In the genomic region with DNA sequence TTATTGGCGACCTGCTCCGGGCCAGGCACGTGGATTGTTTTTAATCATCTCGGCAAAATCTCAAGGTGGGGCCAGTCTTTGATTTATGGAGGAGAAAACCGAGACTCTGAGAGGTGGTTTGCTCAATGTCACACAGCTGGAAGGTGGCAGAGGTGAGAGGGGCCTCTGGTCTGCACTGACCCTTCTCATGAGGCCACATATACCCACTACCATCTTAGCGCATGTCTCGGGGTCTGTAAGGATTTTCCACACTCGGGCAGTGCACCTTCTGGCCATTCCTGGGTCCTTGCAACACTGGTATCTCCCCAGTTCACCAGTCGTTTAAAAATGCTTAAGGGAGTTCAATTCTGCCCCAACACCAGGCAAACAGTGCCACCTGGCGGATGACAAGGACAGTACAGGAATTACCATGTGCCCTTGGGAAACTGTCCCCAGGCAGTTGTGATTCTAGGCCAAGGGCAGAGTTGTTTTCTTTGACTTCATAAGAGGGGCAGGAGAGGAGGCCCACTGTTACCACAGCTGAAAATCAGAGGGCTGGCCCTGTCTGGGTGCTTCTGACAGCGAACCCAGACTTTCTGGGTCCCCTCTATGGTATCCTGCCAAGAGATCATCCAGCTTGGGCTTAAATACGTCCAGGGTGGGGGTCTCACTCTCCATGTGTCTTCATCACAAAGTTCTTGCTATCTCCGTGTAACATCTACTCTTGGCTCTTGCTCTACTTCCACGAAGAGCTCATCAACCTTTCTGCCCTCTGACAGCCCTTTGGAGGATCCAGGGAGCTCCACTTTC, we compare ENCODE assay signal across 8 cellular contexts. TPM values are rescaled to one million over a fixed set of nuclear protein-coding genes. Genes with fewer than 3 reads are reported as not detected.
DNase-seq lines count a peak whose midpoint lies in the region; ATAC-seq and TF ChIP-seq lines count a peak whose summit lies in the region.

No MANE protein-coding gene starts in this region.

- intact Hi-C loops in OCI-LY7 (cut with micrococcal nuclease; ENCODE audit: unreplicated experiment) (loop anchor here (1.0 kb wide), 2 partner anchors 146 to 286 kb away; partner anchors contain the start of gene RASD1), esophagus muscularis mucosa (cut with DNase I) (loop anchor here (1.0 to 5.0 kb wide), 2 partner anchors 140 to 287 kb away; no protein-coding TSS in a partner anchor)

- no peaks in the 10 kb centered on the region for H3K9me2 ChIP-seq in OCI-LY7 (ENCODE audit: insufficient read depth, low read length)

- TF ChIP-seq EP300 in esophagus muscularis mucosa (IDR thresholded peaks at IDR 0.05), result no peak

- H3K4me1 ChIP-seq in OCI-LY7 (ENCODE audit: insufficient read depth, low read length, poor library complexity, severe bottlenecking) (no peaks in the 10 kb centered on the region), esophagus muscularis mucosa (peaks cover 0 to 6% (median 0%) of the 10 kb centered on the region in 4 donors)

- no peak overlapping the region for H3K4me3 Mint-ChIP-seq in naive B cell

- H4K20me1 ChIP-seq in OCI-LY7 (ENCODE audit: insufficient read depth, low read length), result no peaks in the 10 kb centered on the region

- no peak for TF ChIP-seq POLR2A in esophagus muscularis mucosa (IDR thresholded peaks at IDR 0.05; ENCODE audit: low read depth)

- no peak overlapping the region for H3K27ac Mint-ChIP-seq in naive B cell

- ATAC-seq in naive B cell (ENCODE audit: low read depth in 2 of 2) (peak; percentile 68 to 81), GM21529 (IDR thresholded peaks at IDR 0.05; ENCODE audit: unreplicated experiment) (no peak)

- H3K9me3 ChIP-seq in OCI-LY7 (ENCODE audit: low read length) (no peaks in the 10 kb centered on the region), esophagus muscularis mucosa (peaks cover 0 to 7% (median 0%) of the 10 kb centered on the region in 4 donors)

- H3K4me3 ChIP-seq in OCI-LY7 (ENCODE audit: low read depth, low read length, poor library complexity, severe bottlenecking) (no peak overlapping the region), esophagus muscularis mucosa (no peak overlapping the region)

- BruUV-seq in OCI-LY7 (replicated peaks; lab: Mats Ljungman, UMichigan), result no TSS peak

- H3K4me1 Mint-ChIP-seq in naive B cell, result peaks cover 0 to 1% (median 0%) of the 10 kb centered on the region in 3 donors

- no peak overlapping the region for H3K4me2 ChIP-seq in OCI-LY7 (ENCODE audit: low read length)

- POLR2A ChIA-PET in OCI-LY7 (lab: Charles Lee), result interaction anchor here (0.5 kb wide), 1 partner anchor 722 kb away, joined by 4 read pairs; no protein-coding TSS in a partner anchor

- TF ChIP-seq CTCF in OCI-LY7 (conservative IDR thresholded peaks at IDR 0.05; ENCODE audit: low read length) (peak; percentile 96), esophagus muscularis mucosa (IDR thresholded peaks at IDR 0.05) (peak; percentile 88 to 95 (median 90))

- H3K36me3 Mint-ChIP-seq in naive B cell, result no peaks in the 10 kb centered on the region

- in situ Hi-C loops in KBM-7 (cut with MboI; ENCODE audit: low pct_unique_long_range_greater_than_20kb, low sequenced_read_pairs), result loop anchor here (25.0 kb wide), 1 partner anchor 280 kb away; no protein-coding TSS in a partner anchor

- peaks cover 0 to 12% (median 0%) of the 10 kb centered on the region in 4 donors for H3K27me3 ChIP-seq in esophagus muscularis mucosa

- H3K36me3 ChIP-seq in OCI-LY7 (ENCODE audit: insufficient read depth, low read length) (no peaks in the 10 kb centered on the region), esophagus muscularis mucosa (no peaks in the 10 kb centered on the region)

- peaks cover 0 to 5% (median 0%) of the 10 kb centered on the region in 7 donors for H3K9me3 Mint-ChIP-seq in naive B cell

- H3K27ac ChIP-seq in OCI-LY7 (ENCODE audit: low read depth, low read length, poor library complexity, severe bottlenecking), result no peak overlapping the region
- no peak overlapping the region for H3K27ac ChIP-seq in esophagus muscularis mucosa (replicated peaks in 1 of 4)

- DNase-seq in D341Med (ENCODE audit: low spot score) (peak; percentile 68), KBM-7 (peak; percentile 75), OCI-LY7 (ENCODE audit: low spot score) (peak; percentile 82), activated T-cell treated with anti-CD3 and anti-CD28 coated beads for 1 hour (ENCODE audit: low read depth) (peak; percentile 85), esophagus muscularis mucosa (ENCODE audit: extremely low spot score) (peak; percentile 93), naive B cell (peak; percentile 68)
- DNase-seq in stimulated activated CD8-positive, alpha-beta memory T cell treated with anti-CD3 and anti-CD28 coated beads, Interleukin-7, amount 100 ng/mL, for 24 hours (ENCODE audit: low read depth), result peak; percentile 74

- CTCF ChIA-PET in OCI-LY7 (lab: Charles Lee; ENCODE audit: unreplicated experiment), result interaction anchor here (1.2 to 1.3 kb wide), 3 partner anchors 22 to 287 kb away, joined by 3 to 5 read pairs (median 4); no protein-coding TSS in a partner anchor

- 37% methylated on average over 12 of the region's 14 CpGs for WGBS in esophagus muscularis mucosa

- H2AFZ ChIP-seq in OCI-LY7 (ENCODE audit: low read length), result peak overlapping the region; percentile 42; the same call in 1 of the 2 replicates

- no peaks in the 10 kb centered on the region for H3K79me2 ChIP-seq in OCI-LY7 (ENCODE audit: insufficient read depth, low read depth, low read length)

- H3K27me3 Mint-ChIP-seq in naive B cell, result peaks cover 3 to 11% (median 11%) of the 10 kb centered on the region in 3 donors

RNA-seq across cellular contexts. Expression of gene RAI1, which starts 39.4 kb away (rescaled TPM):
- total RNA-seq in OCI-LY7 (2014; rRNA removed; shearing (Covaris generic)), result 17.1 and 20.1 TPM in 2 replicates
- 49.4 and 54.3 TPM in 2 replicates for total RNA-seq in OCI-LY7 (2022)
- 10 to 100 TPM; 18.7 to 41.3 (median 28.3) TPM for total RNA-seq in esophagus muscularis mucosa
- 1 to 10 TPM; 1.9 to 3.8 (median 2.6) TPM for polyA plus RNA-seq in naive B cell (ENCODE audit: low read depth in 6 of 6)

RNA-seq across cellular contexts. Expression of gene PEMT, which starts 50.3 kb away (rescaled TPM):
- total RNA-seq in OCI-LY7 (2014; rRNA removed; shearing (Covaris generic)), result 40.2 and 53.5 TPM in 2 replicates
- 27.3 and 32.8 TPM in 2 replicates for total RNA-seq in OCI-LY7 (2022)
- 10 to 100 TPM; 17.7 to 24.8 (median 20.6) TPM for total RNA-seq in esophagus muscularis mucosa
- 10 to 100 TPM; 16.3 to 28.0 (median 21.3) TPM for polyA plus RNA-seq in naive B cell (ENCODE audit: low read depth in 6 of 6)
